ENCODE assay signal across 18 cellular contexts in genomic region chr17:79207957-79208356, GRCh38.
DNase-seq lines count a peak whose midpoint lies in the region; ATAC-seq, FAIRE-seq and TF ChIP-seq lines count a peak whose summit lies in the region.
"Had no signal": no experiment of that assay in that cellular context is flagged by ENCODE, and none has a peak within 500 bp of the region (broad histone marks: within the 10 kb centered on the region; RNA-seq: fewer than 3 reads in every experiment).

No MANE protein-coding gene starts in this region.

- no peaks in the 10 kb centered on the region for H4K20me1 ChIP-seq in astrocyte (ENCODE audit: insufficient read depth, low read length)

- no peak overlapping the region for H3K4me3 ChIP-seq in astrocyte (ENCODE audit: insufficient read depth, low read depth, low read length)
- H3K4me3 ChIP-seq: BLaER1 treated with 17β-estradiol and CSF1 and Interleukin-3, amounts not matched to agents 10 nM and 100 nM had no signal

- no peak overlapping the region for H2AFZ ChIP-seq in astrocyte (ENCODE audit: low read depth, low read length)

- H3K27ac Mint-ChIP-seq in activated naive CD8-positive, alpha-beta T cell treated with anti-CD3 and anti-CD28 coated beads for 36 hours, result peak overlapping the region; percentile 14
- no peak overlapping the region for H3K27ac Mint-ChIP-seq in activated naive CD8-positive, alpha-beta T cell treated with anti-CD3 and anti-CD28 coated beads, Interleukin-2, amount 50 U/mL, for 24 hours
- H3K27ac Mint-ChIP-seq in astrocyte (ENCODE audit: unreplicated experiment), result peak overlapping the region; percentile 18
- H3K27ac Mint-ChIP-seq: CD4-positive, alpha-beta T cell had no signal

- H3K36me3 Mint-ChIP-seq in activated naive CD8-positive, alpha-beta T cell treated with anti-CD3 and anti-CD28 coated beads for 36 hours, result no peaks in the 10 kb centered on the region
- no peaks in the 10 kb centered on the region for H3K36me3 Mint-ChIP-seq in activated naive CD8-positive, alpha-beta T cell treated with anti-CD3 and anti-CD28 coated beads, Interleukin-2, amount 50 U/mL, for 24 hours (ENCODE audit: low read depth)
- no peaks in the 10 kb centered on the region for H3K36me3 Mint-ChIP-seq in astrocyte (ENCODE audit: low read depth, unreplicated experiment)

- no peak for FAIRE-seq in astrocyte (lab: Jason Lieb, UNC)
- FAIRE-seq: G401.6, GM12891 had no signal

- ATAC-seq in activated naive CD8-positive, alpha-beta T cell treated with anti-CD3 and anti-CD28 coated beads, Interleukin-2, amount 50 U/mL, for 24 hours, result no peak
- ATAC-seq in HG03039 (IDR thresholded peaks at IDR 0.05; ENCODE audit: unreplicated experiment), result no peak
- ATAC-seq: HCT116 had no signal

- H3K9me3 Mint-ChIP-seq in activated naive CD8-positive, alpha-beta T cell treated with anti-CD3 and anti-CD28 coated beads for 36 hours, result no peaks in the 10 kb centered on the region
- no peaks in the 10 kb centered on the region for H3K9me3 Mint-ChIP-seq in activated naive CD8-positive, alpha-beta T cell treated with anti-CD3 and anti-CD28 coated beads, Interleukin-2, amount 50 U/mL, for 24 hours
- no peaks in the 10 kb centered on the region for H3K9me3 Mint-ChIP-seq in astrocyte (ENCODE audit: unreplicated experiment)
- H3K9me3 Mint-ChIP-seq: CD4-positive, alpha-beta T cell had no signal

- no peak overlapping the region for H3K4me2 ChIP-seq in astrocyte (ENCODE audit: low read length)
- H3K4me2 ChIP-seq: BLaER1 treated with 17β-estradiol and CSF1 and Interleukin-3, amounts not matched to agents 10 nM and 100 nM; KMS-11 had no signal

- peaks cover 2% of the 10 kb centered on the region for H3K4me1 Mint-ChIP-seq in activated naive CD8-positive, alpha-beta T cell treated with anti-CD3 and anti-CD28 coated beads for 36 hours
- H3K4me1 Mint-ChIP-seq in activated naive CD8-positive, alpha-beta T cell treated with anti-CD3 and anti-CD28 coated beads, Interleukin-2, amount 50 U/mL, for 24 hours, result no peaks in the 10 kb centered on the region
- H3K4me1 Mint-ChIP-seq in astrocyte (ENCODE audit: low read depth, unreplicated experiment), result peaks cover 4% of the 10 kb centered on the region

- H3K4me1 ChIP-seq in astrocyte (ENCODE audit: insufficient read depth, low read length), result no peaks in the 10 kb centered on the region

- no peaks in the 10 kb centered on the region for H3K27me3 ChIP-seq in astrocyte (ENCODE audit: insufficient read depth, low read length)

- H3K9ac ChIP-seq in astrocyte (ENCODE audit: low read length), result no peak overlapping the region
- H3K9ac ChIP-seq: BLaER1 treated with 17β-estradiol and CSF1 and Interleukin-3, amounts not matched to agents 10 nM and 100 nM; KMS-11 had no signal

- peaks cover 5% of the 10 kb centered on the region for H3K27me3 Mint-ChIP-seq in activated naive CD8-positive, alpha-beta T cell treated with anti-CD3 and anti-CD28 coated beads for 36 hours
- H3K27me3 Mint-ChIP-seq in activated naive CD8-positive, alpha-beta T cell treated with anti-CD3 and anti-CD28 coated beads, Interleukin-2, amount 50 U/mL, for 24 hours, result peaks cover 8% of the 10 kb centered on the region
- peaks cover 46% of the 10 kb centered on the region for H3K27me3 Mint-ChIP-seq in astrocyte (ENCODE audit: low read depth, unreplicated experiment)

- no peaks in the 10 kb centered on the region for H3K9me3 ChIP-seq in astrocyte (ENCODE audit: insufficient read depth, low read depth, low read length)
- H3K9me3 ChIP-seq: BLaER1 treated with 17β-estradiol and CSF1 and Interleukin-3, amounts not matched to agents 10 nM and 100 nM had no signal

- H3K4me3 Mint-ChIP-seq in activated naive CD8-positive, alpha-beta T cell treated with anti-CD3 and anti-CD28 coated beads for 36 hours, result no peak overlapping the region
- H3K4me3 Mint-ChIP-seq in activated naive CD8-positive, alpha-beta T cell treated with anti-CD3 and anti-CD28 coated beads, Interleukin-2, amount 50 U/mL, for 24 hours, result no peak overlapping the region
- no peak overlapping the region for H3K4me3 Mint-ChIP-seq in astrocyte (ENCODE audit: unreplicated experiment)
- H3K4me3 Mint-ChIP-seq: CD4-positive, alpha-beta T cell had no signal

- H3K36me3 ChIP-seq in astrocyte (ENCODE audit: insufficient read depth, low read length), result no peaks in the 10 kb centered on the region
- H3K36me3 ChIP-seq: BLaER1 treated with 17β-estradiol and CSF1 and Interleukin-3, amounts not matched to agents 10 nM and 100 nM had no signal

- TF ChIP-seq CTCF in astrocyte (IDR thresholded peaks at IDR 0.05; ENCODE audit: insufficient read depth, low read depth, low read length), result no peak

- H3K27ac ChIP-seq in astrocyte (ENCODE audit: low read depth, low read length), result no peak overlapping the region
- H3K27ac ChIP-seq: BLaER1 treated with 17β-estradiol and CSF1 and Interleukin-3, amounts not matched to agents 10 nM and 100 nM; KMS-11 had no signal

- DNase-seq in activated naive CD8-positive, alpha-beta T cell treated with anti-CD3 and anti-CD28 coated beads for 36 hours, result no peak
- no peak for DNase-seq in activated naive CD8-positive, alpha-beta T cell treated with anti-CD3 and anti-CD28 coated beads, Interleukin-2, amount 50 U/mL, for 24 hours
- no peak for DNase-seq in astrocyte (ENCODE audit: low read depth)
- DNase-seq in myocyte (ENCODE audit: low read depth), result peak; percentile 57
- DNase-seq in ureter (ENCODE audit: low spot score), result no peak
- DNase-seq in DMS153 (lab: John Stamatoyannopoulos, UW), result no peak
- DNase-seq: ACHN; Calu3; CD4-positive, alpha-beta T cell; DMS 273 treated with DMSO at 0.1 percent for 48 hours; DMS79; GOT3 had no signal

- H3K79me2 ChIP-seq in astrocyte (ENCODE audit: insufficient read depth, low read length), result no peaks in the 10 kb centered on the region
